10 cellular contexts compared by ENCODE assay signal in the genomic region with DNA sequence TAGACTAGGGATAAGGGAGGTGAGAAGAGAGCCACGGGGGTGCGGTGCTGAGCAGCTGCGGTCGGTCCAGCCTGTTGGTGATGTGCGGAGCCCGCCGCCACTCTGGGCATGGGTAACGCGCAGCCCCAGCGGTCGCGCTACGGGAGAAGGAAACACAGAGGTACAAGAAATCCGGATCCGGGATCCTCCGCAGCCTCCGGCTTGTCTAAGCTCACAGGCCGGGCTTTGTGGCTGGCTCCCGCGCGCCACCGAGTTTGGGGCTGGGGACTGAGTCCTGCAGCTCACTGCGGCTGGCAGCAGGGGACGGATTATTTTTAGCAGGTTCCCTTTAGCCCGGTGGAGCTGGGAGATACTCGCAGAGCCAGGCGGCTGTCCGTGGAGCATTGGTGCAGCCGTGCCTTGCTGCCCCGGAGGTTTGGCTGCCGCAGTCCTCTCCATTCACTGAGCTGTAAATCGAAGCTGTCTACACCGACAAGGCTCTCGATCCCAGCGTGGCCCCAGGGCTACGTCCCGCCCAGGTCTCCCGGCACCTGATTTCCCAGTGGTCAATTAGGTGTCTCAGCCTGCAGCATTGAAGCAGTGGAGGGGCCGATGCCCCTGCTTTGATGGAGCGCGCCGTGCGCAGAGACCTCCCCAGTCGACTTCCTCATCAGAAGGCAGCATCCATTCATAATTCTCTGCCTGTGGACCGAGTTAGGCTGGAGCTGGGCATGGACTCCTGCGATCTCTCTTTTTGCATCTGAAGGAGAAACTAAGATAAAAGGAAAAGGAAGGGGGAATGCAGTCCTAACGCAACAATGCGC.
DNase-seq lines count a peak whose midpoint lies in the region; ATAC-seq and TF ChIP-seq lines count a peak whose summit lies in the region.
"Had no signal": no experiment of that assay in that cellular context is flagged by ENCODE, and none has a peak within 500 bp of the region (broad histone marks: within the 10 kb centered on the region; RNA-seq: fewer than 3 reads in every experiment).

No MANE protein-coding gene starts in this region.

- H3K9me3 ChIP-seq in upper lobe of left lung: no peaks in the 10 kb centered on the region

- H3K27ac ChIP-seq in upper lobe of left lung: no peak overlapping the region
- H3K27ac ChIP-seq: BLaER1 had no signal

- DNase-seq in activated naive CD4-positive, alpha-beta T cell treated with Interleukin-2 at 50 U/mL for 16 hours: peak; percentile 3
- DNase-seq in activated naive CD4-positive, alpha-beta T cell (lab: John Stamatoyannopoulos, UW): no peak
- DNase-seq in ecto neural progenitor cell (ENCODE audit: low spot score) (peak; percentile 56), mesothelial cell of epicardium (ENCODE audit: low spot score in 2 of 2, unreplicated experiment in 2 of 2) (peak in 1 of 2 experiments; percentile 51), upper lobe of left lung (peak in 1 of 2 donors; percentile 40), Kasumi-1 (lab: John Stamatoyannopoulos, UW) (no peak), NCI-H526 treated with DMSO at 0.1 percent for 48 hours (lab: John Stamatoyannopoulos, UW) (no peak)
- DNase-seq: NCI-H1105 treated with DMSO at 0.1 percent for 48 hours had no signal

- peaks cover 3% of the 10 kb centered on the region for H3K9me3 Mint-ChIP-seq in mesothelial cell of epicardium

- whole genome bisulfite sequencing in upper lobe of left lung, 2 donors: 7 to 40% methylated on average over 10 to 48 of the region's 48 CpGs

- peak overlapping the region; percentile 67 for H3K4me3 Mint-ChIP-seq in mesothelial cell of epicardium

- no peak for TF ChIP-seq POLR2A in upper lobe of left lung (IDR thresholded peaks at IDR 0.05)

- H3K36me3 Mint-ChIP-seq in mesothelial cell of epicardium: no peaks in the 10 kb centered on the region

- TF ChIP-seq CTCF in mesothelial cell of epicardium (IDR thresholded peaks at IDR 0.05; ENCODE audit: unreplicated experiment) (no peak), upper lobe of left lung (IDR thresholded peaks at IDR 0.05) (no peak)

- TF ChIP-seq EP300 in upper lobe of left lung (IDR thresholded peaks at IDR 0.05): no peak

- H3K4me1 Mint-ChIP-seq in mesothelial cell of epicardium: peaks cover 13% of the 10 kb centered on the region

- no peak overlapping the region for H3K27ac Mint-ChIP-seq in mesothelial cell of epicardium

- ATAC-seq in upper lobe of left lung (ENCODE audit: low FRiP score in 2 of 2): no peak
- ATAC-seq in HG03025 (IDR thresholded peaks at IDR 0.05; ENCODE audit: low FRiP score, unreplicated experiment): no peak

- H3K27me3 ChIP-seq in upper lobe of left lung: no peaks in the 10 kb centered on the region

- H3K4me3 ChIP-seq in upper lobe of left lung: peak overlapping the region in 3 of 4 donors; percentile 20 to 22 (median 21)
- H3K4me3 ChIP-seq: BLaER1 had no signal

- peaks cover 3 to 14% (median 9%) of the 10 kb centered on the region in 4 donors for H3K4me1 ChIP-seq in upper lobe of left lung

- H3K36me3 ChIP-seq in upper lobe of left lung: no peaks in the 10 kb centered on the region
- H3K36me3 ChIP-seq: BLaER1 had no signal

- H3K27me3 Mint-ChIP-seq in mesothelial cell of epicardium (ENCODE audit: low read depth): peaks cover 85% of the 10 kb centered on the region

Comparison
In these comparisons a context has a peak if more than half of its experiments do, and no peak if none do; other contexts are left out.
1. DNase-seq: peak in activated naive CD4-positive, alpha-beta T cell treated with Interleukin-2 at 50 U/mL for 16 hours (single experiment) and ecto neural progenitor cell (single experiment); none in activated naive CD4-positive, alpha-beta T cell (0 of 4), Kasumi-1 (0 of 2) and NCI-H526 treated with DMSO at 0.1 percent for 48 hours (single experiment).